Comparison of ENCODE assay signal across 8 cellular contexts in the genomic region with DNA sequence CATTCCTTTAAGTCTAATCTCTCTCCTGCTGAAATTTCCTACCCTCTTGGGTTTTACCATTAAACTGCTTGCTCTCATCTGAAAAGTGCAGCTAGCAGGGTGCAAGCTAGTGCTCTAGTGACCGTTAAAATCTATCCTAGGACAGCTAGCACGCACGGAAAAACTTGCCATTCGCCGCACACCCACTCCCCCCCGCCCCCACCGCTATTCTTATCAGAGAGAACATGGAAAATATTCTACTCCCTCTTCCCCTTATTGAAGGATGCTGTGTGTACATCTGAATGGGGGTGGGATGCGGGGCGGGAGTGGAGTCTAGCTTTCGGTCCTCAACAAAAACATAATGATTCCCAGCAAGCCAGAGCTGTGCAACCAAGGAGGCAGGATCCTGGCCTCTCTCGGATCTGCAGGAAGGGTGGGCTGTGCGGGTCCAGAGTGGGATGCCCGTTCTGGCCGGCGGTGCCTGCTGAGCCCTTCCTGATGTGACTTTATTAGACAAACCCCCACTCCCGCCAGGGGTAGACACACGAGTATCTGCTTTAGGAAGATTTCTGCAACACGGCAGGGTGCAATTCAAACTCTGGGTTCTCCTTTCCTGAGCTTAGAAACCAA. TPM values are rescaled to one million over a fixed set of nuclear protein-coding genes. Genes with fewer than 3 reads are reported as not detected.
DNase-seq lines count a peak whose midpoint lies in the region; ATAC-seq and TF ChIP-seq lines count a peak whose summit lies in the region.

No MANE protein-coding gene starts in this region.

- no peak overlapping the region for H3K18ac ChIP-seq in neuronal stem cell (ENCODE audit: low read length)

- no peak for TF ChIP-seq CTCF in Calu3 (IDR thresholded peaks at IDR 0.05; ENCODE audit: unreplicated experiment)

- no peaks in the 10 kb centered on the region for H3K79me1 ChIP-seq in neuronal stem cell (ENCODE audit: low read depth, low read length)

- H3K9me3 Mint-ChIP-seq in Calu3 (ENCODE audit: low read depth, unreplicated experiment): no peaks in the 10 kb centered on the region
- no peaks in the 10 kb centered on the region for H3K9me3 Mint-ChIP-seq in central memory CD8-positive, alpha-beta T cell

- H4K8ac ChIP-seq in neuronal stem cell (ENCODE audit: low read depth, low read length): no peak overlapping the region

- no peak overlapping the region for H4K91ac ChIP-seq in neuronal stem cell (ENCODE audit: low read depth, low read length, poor library complexity)

- H2BK120ac ChIP-seq in neuronal stem cell (ENCODE audit: low read depth, low read length): no peak overlapping the region

- no CpG with 5 or more reads among the region's 18 CpGs for WGBS in neuronal stem cell (ENCODE audit: extremely low coverage in 2 of 2, insufficient read length in 2 of 2, insufficient replicate concordance in 1 of 2), 2 donors

- H3K27me3 Mint-ChIP-seq in Calu3 (ENCODE audit: unreplicated experiment): peaks cover 37% of the 10 kb centered on the region
- H3K27me3 Mint-ChIP-seq in central memory CD8-positive, alpha-beta T cell: peaks cover 77% of the 10 kb centered on the region

- H3K4me2 ChIP-seq in neuronal stem cell (ENCODE audit: insufficient read depth, low read length, poor library complexity, severe bottlenecking): peak overlapping the region; percentile 99

- no peak overlapping the region for H2BK15ac ChIP-seq in neuronal stem cell (ENCODE audit: low read length)

- H3K27ac ChIP-seq in neuronal stem cell (replicated peaks; ENCODE audit: low read length): no peak overlapping the region

- no peak overlapping the region for H2AK5ac ChIP-seq in neuronal stem cell (ENCODE audit: low read depth, low read length)

- peak; percentile 7 for ATAC-seq in HG02870 (IDR thresholded peaks at IDR 0.05; ENCODE audit: unreplicated experiment)
- ATAC-seq in central memory CD8-positive, alpha-beta T cell (replicated peaks; ENCODE audit: extremely low read depth, poor library complexity, severe bottlenecking): no peak
- no peak for ATAC-seq in HG03571 (IDR thresholded peaks at IDR 0.05; ENCODE audit: unreplicated experiment)

- no peak overlapping the region for H2BK5ac ChIP-seq in neuronal stem cell (ENCODE audit: low read length)

- peak overlapping the region; percentile 88 for H3K4me3 Mint-ChIP-seq in Calu3 (ENCODE audit: low read depth, unreplicated experiment)
- H3K4me3 Mint-ChIP-seq in central memory CD8-positive, alpha-beta T cell: peak overlapping the region; percentile 69

- DNase-seq in Calu3 (no peak), neuronal stem cell (ENCODE audit: low spot score) (no peak), pons (ENCODE audit: low spot score) (no peak), T-helper 9 cell (no peak), NCI-H187 treated with DMSO at 0.1 percent for 48 hours (lab: John Stamatoyannopoulos, UW) (no peak)
- no peak for DNase-seq in central memory CD8-positive, alpha-beta T cell (ENCODE audit: low spot score in 2 of 2)

- H3K36me3 Mint-ChIP-seq in Calu3 (ENCODE audit: insufficient read depth, unreplicated experiment): peaks cover 23% of the 10 kb centered on the region
- peaks cover 4% of the 10 kb centered on the region for H3K36me3 Mint-ChIP-seq in central memory CD8-positive, alpha-beta T cell (ENCODE audit: insufficient read depth)

- H3K4me1 ChIP-seq in neuronal stem cell (ENCODE audit: control insufficient read depth in 2 of 2, insufficient read depth in 1 of 2, low read depth in 1 of 2, low read length in 2 of 2): peaks cover 0 to 6% of the 10 kb centered on the region in 2 donors

- no peak overlapping the region for H3K14ac ChIP-seq in neuronal stem cell (ENCODE audit: low read length)

- H3K9me3 ChIP-seq in neuronal stem cell (replicated peaks in 1 of 2; ENCODE audit: control insufficient read depth in 2 of 2, insufficient read depth in 1 of 2, low read depth in 1 of 2, low read length in 2 of 2): peaks cover 0 to 10% of the 10 kb centered on the region in 2 donors

- H3K4me1 Mint-ChIP-seq in Calu3 (ENCODE audit: low read depth, unreplicated experiment): peaks cover 7% of the 10 kb centered on the region
- peaks cover 23% of the 10 kb centered on the region for H3K4me1 Mint-ChIP-seq in central memory CD8-positive, alpha-beta T cell

- no peak overlapping the region for H2BK12ac ChIP-seq in neuronal stem cell (ENCODE audit: low read length)

- H3K27ac Mint-ChIP-seq in Calu3 (ENCODE audit: unreplicated experiment): no peak overlapping the region
- no peak overlapping the region for H3K27ac Mint-ChIP-seq in central memory CD8-positive, alpha-beta T cell (ENCODE audit: low read depth)

- BruUV-seq in Calu3 (replicated peaks; lab: Mats Ljungman, UMichigan): no TSS peak

- H3K36me3 ChIP-seq in neuronal stem cell (replicated peaks in 1 of 2; ENCODE audit: control insufficient read depth in 2 of 2, insufficient read depth in 2 of 2, low read length in 2 of 2): no peaks in the 10 kb centered on the region

- intact Hi-C loops in Calu3 (cut with micrococcal nuclease; ENCODE audit: unreplicated experiment): loop anchor here (1.0 to 10.0 kb wide), 8 partner anchors 61 to 1059 kb away; no protein-coding TSS in a partner anchor

- no peak overlapping the region for H3K4me3 ChIP-seq in neuronal stem cell (ENCODE audit: low read length in 2 of 2)

- H2AFZ ChIP-seq in neuronal stem cell (ENCODE audit: low read length): peak overlapping the region; percentile 89

- CTCF ChIA-PET in Calu3 (lab: Charles Lee): interaction anchor here (0.8 to 1.8 kb wide), 3 partner anchors 11 to 329 kb away, joined by 3 to 8 read pairs (median 4); no protein-coding TSS in a partner anchor

- H3K9ac ChIP-seq in neuronal stem cell (ENCODE audit: low read depth, low read length, poor library complexity): peak overlapping the region; percentile 17

- no peak overlapping the region for H3K23ac ChIP-seq in neuronal stem cell (ENCODE audit: low read depth, low read length, poor library complexity)

- H3K4ac ChIP-seq in neuronal stem cell (ENCODE audit: low read length): no peak overlapping the region

- H3K27me3 ChIP-seq in neuronal stem cell (ENCODE audit: control insufficient read depth in 3 of 3, insufficient read depth in 3 of 3, low read depth in 1 of 3, low read length in 3 of 3): peaks cover 9 to 67% (median 32%) of the 10 kb centered on the region in 3 experiments

RNA-seq across cellular contexts. Expression of a gene that starts 1.1 kb away (rescaled TPM):
- 5.4 and 6.7 TPM in 2 replicates for total RNA-seq in Calu3 (2022)
- polyA plus RNA-seq in neuronal stem cell (2013, experiment 1 of 2): 0.11 TPM
- polyA plus RNA-seq in neuronal stem cell (2013, experiment 2 of 2): 0.12 TPM
